9 cellular contexts compared by ENCODE assay signal in genomic region chr12:47741340-47741703, GRCh38. TPM values are rescaled to one million over a fixed set of nuclear protein-coding genes. Genes with fewer than 3 reads are reported as not detected.
A peak's percentile ranks its signal among the peaks of the same experiment; 100 is the strongest.
DNase-seq lines count a peak whose midpoint lies in the region; ATAC-seq and TF ChIP-seq lines count a peak whose summit lies in the region.
"Had no signal": no experiment of that assay in that cellular context is flagged by ENCODE, and none has a peak within 500 bp of the region (broad histone marks: within the 10 kb centered on the region; RNA-seq: fewer than 3 reads in every experiment).

No MANE protein-coding gene starts in this region.

- H3K36me3 Mint-ChIP-seq in Caco-2 (ENCODE audit: insufficient read depth, unreplicated experiment) = no peaks in the 10 kb centered on the region

- H2AFZ ChIP-seq in neuronal stem cell (ENCODE audit: low read length) = peak overlapping the region; percentile 37

- peaks cover 7 to 21% of the 10 kb centered on the region in 2 donors for H3K4me1 ChIP-seq in neuronal stem cell (ENCODE audit: control insufficient read depth in 2 of 2, insufficient read depth in 1 of 2, low read depth in 1 of 2, low read length in 2 of 2)
- H3K4me1 ChIP-seq in uterus = peaks cover 7 to 15% of the 10 kb centered on the region in 2 donors
- peaks cover 5% of the 10 kb centered on the region; the same call in 1 of the 2 replicates for H3K4me1 ChIP-seq in Caco-2

- H4K91ac ChIP-seq in neuronal stem cell (ENCODE audit: low read depth, low read length, poor library complexity) = no peak overlapping the region

- peak overlapping the region; percentile 60 for H3K18ac ChIP-seq in neuronal stem cell (ENCODE audit: low read length)

- in situ Hi-C loops in brain microvascular endothelial cell (cut with HindIII; ENCODE audit: low pct_ligation_motif_present, low sequenced_read_pairs) = no loop called here

- CTCF ChIA-PET in Caco-2 (lab: Charles Lee) = interaction anchor here (0.7 to 6.1 kb wide), 11 partner anchors 10 to 198 kb away, joined by 3 to 171 read pairs (median 5); partner anchors contain the start of genes RAPGEF3 and SLC48A1

- H2BK15ac ChIP-seq in neuronal stem cell (ENCODE audit: low read length) = no peak overlapping the region

- no peak overlapping the region for H3K4ac ChIP-seq in neuronal stem cell (ENCODE audit: low read length)

- no peak overlapping the region for H3K27ac Mint-ChIP-seq in Caco-2 (ENCODE audit: unreplicated experiment)

- intact Hi-C loops in uterus (cut with DNase I; ENCODE audit: low total_unique reads) = loop anchor here (10.0 kb wide), 1 partner anchor 93 kb away; no protein-coding TSS in a partner anchor
- intact Hi-C loops in Caco-2 (cut with micrococcal nuclease; ENCODE audit: unreplicated experiment) = no loop called here

- no peaks in the 10 kb centered on the region for H3K27me3 Mint-ChIP-seq in Caco-2 (ENCODE audit: insufficient read depth, unreplicated experiment)

- no peak overlapping the region for H3K4me3 Mint-ChIP-seq in Caco-2 (ENCODE audit: unreplicated experiment)

- H3K36me3 ChIP-seq in neuronal stem cell (replicated peaks in 1 of 2; ENCODE audit: control insufficient read depth in 2 of 2, insufficient read depth in 2 of 2, low read length in 2 of 2) (no peaks in the 10 kb centered on the region), uterus (no peaks in the 10 kb centered on the region), Caco-2 (ENCODE audit: control insufficient read depth, insufficient read depth, low read length) (no peaks in the 10 kb centered on the region), brain microvascular endothelial cell (replicated peaks) (no peaks in the 10 kb centered on the region)

- no peak for TF ChIP-seq CTCF in uterus (IDR thresholded peaks at IDR 0.05)
- TF ChIP-seq CTCF in Caco-2 (IDR thresholded peaks at IDR 0.05; ENCODE audit: insufficient read depth in 1 of 2, low read depth in 1 of 2, low read length in 1 of 2, severe bottlenecking in 1 of 2, unreplicated experiment in 1 of 2) = no peak
- TF ChIP-seq CTCF in brain microvascular endothelial cell (IDR thresholded peaks at IDR 0.05; ENCODE audit: low read depth, low read length, missing control alignments) = no peak

- no peak overlapping the region for H3K23ac ChIP-seq in neuronal stem cell (ENCODE audit: low read depth, low read length, poor library complexity)

- H3K27ac ChIP-seq in neuronal stem cell (replicated peaks; ENCODE audit: low read length) (no peak overlapping the region), uterus (peak overlapping the region in 1 of 2 donors; percentile 7), brain microvascular endothelial cell (no peak overlapping the region)

- POLR2A ChIA-PET in Caco-2 (lab: Charles Lee) = no interaction called here

- peak overlapping the region; percentile 0 for H2BK120ac ChIP-seq in neuronal stem cell (ENCODE audit: low read depth, low read length)

- no peaks in the 10 kb centered on the region for H3K9me3 Mint-ChIP-seq in Caco-2 (ENCODE audit: unreplicated experiment)

- H2BK5ac ChIP-seq in neuronal stem cell (ENCODE audit: low read length) = peak overlapping the region; percentile 7

- no peak overlapping the region for H4K8ac ChIP-seq in neuronal stem cell (ENCODE audit: low read depth, low read length)

- no peak overlapping the region for H2BK12ac ChIP-seq in neuronal stem cell (ENCODE audit: low read length)

- no CpG with 5 or more reads among the region's 4 CpGs for WGBS in neuronal stem cell (ENCODE audit: extremely low coverage in 2 of 2, insufficient read length in 2 of 2, insufficient replicate concordance in 1 of 2), 2 donors

- DNase-seq in NCI-H1694 (lab: John Stamatoyannopoulos, UW) (peak; percentile 63), dermis blood vessel endothelial cell (peak; percentile 52), neuronal stem cell (ENCODE audit: low spot score) (no peak), uterus (peak; percentile 47 to 61), Caco-2 (no peak), brain microvascular endothelial cell (no peak)
- peak; percentile 39 for DNase-seq in activated CD4-positive, alpha-beta T cell treated with anti-CD3 and anti-CD28 coated beads for 1 hour

- H3K27me3 ChIP-seq in neuronal stem cell (ENCODE audit: control insufficient read depth in 3 of 3, insufficient read depth in 3 of 3, low read depth in 1 of 3, low read length in 3 of 3) = no peaks in the 10 kb centered on the region
- H3K27me3 ChIP-seq in uterus = no peaks in the 10 kb centered on the region
- no peaks in the 10 kb centered on the region for H3K27me3 ChIP-seq in Caco-2 (replicated peaks; ENCODE audit: control insufficient read depth, insufficient read depth, low read length)
- H3K27me3 ChIP-seq in brain microvascular endothelial cell (replicated peaks) = peaks cover 8% of the 10 kb centered on the region

- H3K4me2 ChIP-seq in neuronal stem cell (ENCODE audit: insufficient read depth, low read length, poor library complexity, severe bottlenecking) = no peak overlapping the region

- H3K9me3 ChIP-seq in neuronal stem cell (replicated peaks in 1 of 2; ENCODE audit: control insufficient read depth in 2 of 2, insufficient read depth in 1 of 2, low read depth in 1 of 2, low read length in 2 of 2) = no peaks in the 10 kb centered on the region
- H3K9me3 ChIP-seq in uterus = no peaks in the 10 kb centered on the region
- H3K9me3 ChIP-seq in Caco-2 = no peaks in the 10 kb centered on the region

- ATAC-seq in GM18861 (IDR thresholded peaks at IDR 0.05; ENCODE audit: unreplicated experiment) = peak; percentile 37

- H3K9ac ChIP-seq in neuronal stem cell (ENCODE audit: low read depth, low read length, poor library complexity) = no peak overlapping the region

- peaks cover 18% of the 10 kb centered on the region for H3K4me1 Mint-ChIP-seq in Caco-2 (ENCODE audit: low read depth, unreplicated experiment)

- TF ChIP-seq POLR2A in uterus (IDR thresholded peaks at IDR 0.05) = no peak

- H3K4me3 ChIP-seq in neuronal stem cell (ENCODE audit: low read length in 2 of 2) = no peak overlapping the region
- H3K4me3 ChIP-seq in uterus = no peak overlapping the region
- no peak overlapping the region for H3K4me3 ChIP-seq in Caco-2 (ENCODE audit: low read depth, low read length)
- no peak overlapping the region for H3K4me3 ChIP-seq in brain microvascular endothelial cell (ENCODE audit: low read depth, low read length)

- no peaks in the 10 kb centered on the region for H3K79me1 ChIP-seq in neuronal stem cell (ENCODE audit: low read depth, low read length)

- H3K14ac ChIP-seq in neuronal stem cell (ENCODE audit: low read length) = no peak overlapping the region

- no peak overlapping the region for H2AK5ac ChIP-seq in neuronal stem cell (ENCODE audit: low read depth, low read length)

- BruUV-seq in Caco-2 (replicated peaks; lab: Mats Ljungman, UMichigan) = no TSS peak

RNA-seq across cellular contexts. Expression of gene ENDOU, which starts 16.0 kb away (rescaled TPM):
- 0.05 TPM in 1 of 2 replicates, not detected in the other for total RNA-seq in dermis blood vessel endothelial cell
- not detected for polyA plus RNA-seq in neuronal stem cell (2013, experiment 1 of 2)
- 0.07 TPM for polyA plus RNA-seq in neuronal stem cell (2013, experiment 2 of 2)
- under 1 TPM in 2 of 4 donors, not detected in 2; 0.28 to 0.64 TPM for total RNA-seq in uterus
- 0.43 and 0.53 TPM in 2 replicates for total RNA-seq in Caco-2 (2022)
- polyA plus RNA-seq: liver had no signal

RNA-seq across cellular contexts. Expression of gene RAPGEF3, which starts 17.4 kb away (rescaled TPM):
- total RNA-seq in dermis blood vessel endothelial cell (52.0 and 106 TPM in 2 replicates), uterus (100 to 1,000 TPM in 1 of 4 donors, 10 to 100 TPM in 3; 13.5 to 105 (median 48.7) TPM), Caco-2 (2022) (1.2 and 2.3 TPM in 2 replicates)
- 1.3 TPM for polyA plus RNA-seq in neuronal stem cell (2013, experiment 1 of 2)
- 1.1 TPM for polyA plus RNA-seq in neuronal stem cell (2013, experiment 2 of 2)

RNA-seq across cellular contexts. Expression of gene SLC48A1, which starts 31.7 kb away (rescaled TPM):
- 19.2 and 22.1 TPM in 2 replicates for total RNA-seq in dermis blood vessel endothelial cell
- polyA plus RNA-seq in neuronal stem cell (2013, experiment 1 of 2) = 12.5 TPM
- 12.3 TPM for polyA plus RNA-seq in neuronal stem cell (2013, experiment 2 of 2)
- total RNA-seq in uterus = 10 to 100 TPM in 3 of 4 donors, 1 to 10 TPM in 1; 1.3 to 50.5 (median 15.4) TPM
- total RNA-seq in Caco-2 (2022) = 34.3 and 37.5 TPM in 2 replicates

RNA-seq across cellular contexts. Expression of gene RPAP3, which starts 35.5 kb away (rescaled TPM):
- 11.6 and 21.4 TPM in 2 replicates for total RNA-seq in dermis blood vessel endothelial cell
- polyA plus RNA-seq in neuronal stem cell (2013, experiment 1 of 2) = 49.8 TPM
- 50.8 TPM for polyA plus RNA-seq in neuronal stem cell (2013, experiment 2 of 2)
- total RNA-seq in uterus = 10 to 100 TPM; 16.8 to 33.6 (median 22.2) TPM
- total RNA-seq in Caco-2 (2022) = 58.1 and 67.7 TPM in 2 replicates

Comparison
In these comparisons a context has a peak if more than half of its experiments do, and no peak if none do; other contexts are left out.
1. DNase-seq: peak in NCI-H1694 (single experiment), activated CD4-positive, alpha-beta T cell treated with anti-CD3 and anti-CD28 coated beads for 1 hour (single experiment), dermis blood vessel endothelial cell (single experiment) and uterus (2 of 2); none in neuronal stem cell (single experiment), Caco-2 (0 of 2) and brain microvascular endothelial cell (single experiment).